9 cellular contexts compared by ENCODE assay signal in the genomic region with DNA sequence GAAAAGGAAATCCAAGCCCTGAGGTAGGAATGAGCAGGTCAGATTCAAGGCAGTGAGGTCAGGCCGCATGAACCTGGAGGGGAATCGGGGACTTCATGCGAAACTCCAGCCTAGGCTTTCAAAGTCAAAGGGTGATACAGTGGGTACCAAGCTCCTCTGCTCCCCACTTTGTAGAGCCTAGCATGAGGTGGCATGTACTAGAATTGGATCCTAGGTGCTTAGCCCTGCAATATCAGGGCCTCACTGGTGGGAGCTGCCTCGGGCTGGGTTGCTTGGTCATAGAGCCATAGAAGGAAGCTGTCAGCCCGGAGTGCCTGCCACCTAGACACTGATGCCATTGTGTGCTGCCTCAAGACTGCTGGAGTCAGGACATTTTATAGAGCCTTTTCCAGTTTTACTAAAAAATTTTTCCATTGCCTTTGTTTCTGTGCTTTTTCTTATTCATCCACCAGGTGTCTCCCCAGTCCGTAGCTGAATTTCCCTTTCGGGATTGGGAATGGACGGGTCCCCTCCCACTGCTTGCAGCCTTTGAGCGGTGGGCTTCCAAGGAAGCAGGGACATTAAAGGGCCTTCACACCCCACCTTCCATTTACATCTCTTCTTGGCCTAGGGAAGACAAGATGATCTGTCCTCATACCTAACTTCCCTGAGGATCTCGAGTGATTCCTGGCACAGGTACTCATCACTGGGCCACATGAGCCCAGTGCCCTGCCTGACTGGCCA. TPM values are rescaled to one million over a fixed set of nuclear protein-coding genes. Genes with fewer than 3 reads are reported as not detected.
DNase-seq lines count a peak whose midpoint lies in the region; ATAC-seq and TF ChIP-seq lines count a peak whose summit lies in the region.
"Had no signal": no experiment of that assay in that cellular context is flagged by ENCODE, and none has a peak within 500 bp of the region (broad histone marks: within the 10 kb centered on the region; RNA-seq: fewer than 3 reads in every experiment).

No MANE protein-coding gene starts in this region.

- no peak overlapping the region for H3K27ac ChIP-seq in Karpas-422 (ENCODE audit: low read length)

- H3K36me3 ChIP-seq in Karpas-422 (ENCODE audit: insufficient read depth, low read length) = peaks cover 21% of the 10 kb centered on the region; the same call in 1 of the 2 replicates

- peaks cover 28% of the 10 kb centered on the region for H3K4me1 ChIP-seq in Karpas-422 (ENCODE audit: low read length)

- H3K79me2 ChIP-seq in Karpas-422 (ENCODE audit: low read length) = peaks cover 12% of the 10 kb centered on the region

- H4K20me1 ChIP-seq in Karpas-422 (ENCODE audit: insufficient read depth, low read depth, low read length) = peaks cover 10% of the 10 kb centered on the region; the same call in 1 of the 2 replicates

- H2AFZ ChIP-seq in Karpas-422 (ENCODE audit: low read length) = no peak overlapping the region

- peak; percentile 78 for TF ChIP-seq CTCF in choroid plexus epithelial cell (conservative IDR thresholded peaks at IDR 0.05; ENCODE audit: low read depth, low read length)

- no peak overlapping the region for H3K4me2 ChIP-seq in Karpas-422 (ENCODE audit: low read depth, low read length, poor library complexity, severe bottlenecking)

- no peaks in the 10 kb centered on the region for H3K9me2 ChIP-seq in Karpas-422 (replicated peaks; ENCODE audit: insufficient read depth, low read length)

- ATAC-seq in GM21619 (IDR thresholded peaks at IDR 0.05; ENCODE audit: unreplicated experiment) = no peak

- H3K9ac ChIP-seq in Karpas-422 (ENCODE audit: low read length) = no peak overlapping the region

- no peaks in the 10 kb centered on the region for H3K9me3 ChIP-seq in Karpas-422 (ENCODE audit: low read length)

- in situ Hi-C loops in Caki2 (cut with HindIII; ENCODE audit: low pct_unique_long_range_greater_than_20kb, low sequenced_read_pairs) = no loop called here

- DNase-seq in Caki2 (ENCODE audit: low read depth) (peak; percentile 42), Karpas-422 (peak; percentile 55), choroid plexus epithelial cell (ENCODE audit: low read depth) (peak; percentile 58), nucleus accumbens (lab: John Stamatoyannopoulos, UW) (peak in 33 of 56 donors; percentile 9 to 73 (median 38)), NOMO-1 treated with dmso at 0.1 percent for 144 hours (lab: John Stamatoyannopoulos, UW; ENCODE audit: unreplicated experiment) (no peak), GM19238 (ENCODE audit: insufficient read length, low spot score) (no peak), GM19240 (ENCODE audit: insufficient read length, low spot score) (no peak)
- DNase-seq: naive B cell had no signal

- H3K4me3 ChIP-seq in Karpas-422 (ENCODE audit: low read length) = no peak overlapping the region
- H3K4me3 ChIP-seq in choroid plexus epithelial cell (ENCODE audit: low read depth, low read length) = no peak overlapping the region

- no peaks in the 10 kb centered on the region for H3K27me3 ChIP-seq in Karpas-422 (ENCODE audit: low read length)

RNA-seq across cellular contexts. Expression of a gene that starts 5.5 kb away (rescaled TPM):
- total RNA-seq in Caki2 (2014; rRNA removed; shearing (Covaris generic); ENCODE audit: low replicate concordance) = 35.5 and 37.2 TPM in 2 replicates
- total RNA-seq in Karpas-422 (2014; rRNA removed; shearing (Covaris generic); ENCODE audit: low replicate concordance) = 11.3 and 23.9 TPM in 2 replicates

RNA-seq across cellular contexts. Expression of a gene that starts 6.8 kb away (rescaled TPM):
- total RNA-seq in Caki2 (2014; rRNA removed; shearing (Covaris generic); ENCODE audit: low replicate concordance) = 5.2 and 10.7 TPM in 2 replicates
- 14.5 and 17.0 TPM in 2 replicates for total RNA-seq in Karpas-422 (2014; rRNA removed; shearing (Covaris generic); ENCODE audit: low replicate concordance)

RNA-seq across cellular contexts. Expression of a gene that starts 6.8 kb away (rescaled TPM):
- total RNA-seq in Caki2 (2014; rRNA removed; shearing (Covaris generic); ENCODE audit: low replicate concordance) = 123 and 128 TPM in 2 replicates
- 86.3 and 93.9 TPM in 2 replicates for total RNA-seq in Karpas-422 (2014; rRNA removed; shearing (Covaris generic); ENCODE audit: low replicate concordance)

RNA-seq across cellular contexts. Expression of a gene that starts 24.8 kb away (rescaled TPM):
- 0.96 and 6.6 TPM in 2 replicates for total RNA-seq in Caki2 (2014; rRNA removed; shearing (Covaris generic); ENCODE audit: low replicate concordance)
- total RNA-seq in Karpas-422 (2014; rRNA removed; shearing (Covaris generic); ENCODE audit: low replicate concordance) = not detected in 2 replicates

RNA-seq across cellular contexts. Expression of a gene that starts 36.8 kb away (rescaled TPM):
- 0.51 and 5.3 TPM in 2 replicates for total RNA-seq in Caki2 (2014; rRNA removed; shearing (Covaris generic); ENCODE audit: low replicate concordance)
- 2.6 and 3.0 TPM in 2 replicates for total RNA-seq in Karpas-422 (2014; rRNA removed; shearing (Covaris generic); ENCODE audit: low replicate concordance)

Comparison
In these comparisons a context has a peak if more than half of its experiments do, and no peak if none do; other contexts are left out.
1. DNase-seq: peak in Caki2 (single experiment), Karpas-422 (single experiment), choroid plexus epithelial cell (single experiment) and nucleus accumbens (33 of 56); none in NOMO-1 treated with dmso at 0.1 percent for 144 hours (single experiment), GM19238 (single experiment) and GM19240 (single experiment).